ENCODE assay signal across 1 cellular context in genomic region chr14:30623412-30624131, GRCh38.
TF ChIP-seq lines count a peak whose summit lies in the region.

No MANE protein-coding gene starts in this region.

TF ChIP-seq in HepG2, 621 proteins besides CTCF, POLR2A, EP300 and RAD21 (continued from another document and continues in another):
- TF ChIP-seq, protein P1, sequence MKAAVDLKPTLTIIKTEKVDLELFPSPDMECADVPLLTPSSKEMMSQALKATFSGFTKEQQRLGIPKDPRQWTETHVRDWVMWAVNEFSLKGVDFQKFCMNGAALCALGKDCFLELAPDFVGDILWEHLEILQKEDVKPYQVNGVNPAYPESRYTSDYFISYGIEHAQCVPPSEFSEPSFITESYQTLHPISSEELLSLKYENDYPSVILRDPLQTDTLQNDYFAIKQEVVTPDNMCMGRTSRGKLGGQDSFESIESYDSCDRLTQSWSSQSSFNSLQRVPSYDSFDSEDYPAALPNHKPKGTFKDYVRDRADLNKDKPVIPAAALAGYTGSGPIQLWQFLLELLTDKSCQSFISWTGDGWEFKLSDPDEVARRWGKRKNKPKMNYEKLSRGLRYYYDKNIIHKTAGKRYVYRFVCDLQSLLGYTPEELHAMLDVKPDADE (CRISPR knock-in tag; IDR thresholded peaks at IDR 0.05), result 0 out of 2 replicates have a peak, but pooled peaks have one; percentile 54
- TF ChIP-seq ZNF510 (CRISPR knock-in tag; IDR thresholded peaks at IDR 0.05; ENCODE audit: low read depth) (no peak), SIN3B (IDR thresholded peaks at IDR 0.05; ENCODE audit: low read length) (no peak), GABPA (IDR thresholded peaks at IDR 0.05; ENCODE audit: low read depth, low read length) (no peak), GABPA (CRISPR knock-in tag; IDR thresholded peaks at IDR 0.05; ENCODE audit: low read depth) (0 out of 2 replicates have a peak, but pooled peaks have one; percentile 19), ZBTB40 (IDR thresholded peaks at IDR 0.05) (0 out of 2 replicates have a peak, but pooled peaks have one; percentile 30), ZBTB40 (CRISPR knock-in tag; IDR thresholded peaks at IDR 0.05) (no peak), KAT7 (CRISPR knock-in tag; IDR thresholded peaks at IDR 0.05; ENCODE audit: borderline replicate concordance) (no peak), ZEB1 (IDR thresholded peaks at IDR 0.05; ENCODE audit: insufficient replicate concordance, low read depth) (no peak), U2AF2 (IDR thresholded peaks at IDR 0.05; ENCODE audit: low read depth, low read length) (no peak), HOXA3 (CRISPR knock-in tag; IDR thresholded peaks at IDR 0.05) (no peak), ELF3 (CRISPR knock-in tag; IDR thresholded peaks at IDR 0.05) (peak; percentile 36; the same call in 1 of the 2 replicates), HNF4G (IDR thresholded peaks at IDR 0.05; ENCODE audit: borderline replicate concordance, low read depth, low read length) (no peak), HNF4G (CRISPR knock-in tag; IDR thresholded peaks at IDR 0.05; ENCODE audit: borderline replicate concordance, low read depth) (no peak), RFXANK (CRISPR knock-in tag; IDR thresholded peaks at IDR 0.05) (0 out of 2 replicates have a peak, but pooled peaks have one; percentile 33), GATAD1 (CRISPR knock-in tag; IDR thresholded peaks at IDR 0.05) (no peak), CEBPB (IDR thresholded peaks at IDR 0.05; ENCODE audit: borderline replicate concordance, low read depth, low read length) (no peak), ZNF44 (CRISPR knock-in tag; IDR thresholded peaks at IDR 0.05) (no peak), TOPORS (CRISPR knock-in tag; IDR thresholded peaks at IDR 0.05) (peak; percentile 37; the same call in 1 of the 2 replicates), ZFP90 (CRISPR knock-in tag; IDR thresholded peaks at IDR 0.05; ENCODE audit: borderline replicate concordance) (no peak), ZBTB14 (CRISPR knock-in tag; IDR thresholded peaks at IDR 0.05) (no peak), SOX13 (IDR thresholded peaks at IDR 0.05) (no peak), SOX13 (CRISPR knock-in tag; conservative IDR thresholded peaks at IDR 0.05 in 1 of 2, IDR thresholded peaks at IDR 0.05 in 1 of 2) (0 out of 4 replicates have a peak, but pooled peaks of 1 of the 2 experiments have one; percentile 60), NFKBIZ (CRISPR knock-in tag; IDR thresholded peaks at IDR 0.05) (no peak), KLF12 (CRISPR knock-in tag; IDR thresholded peaks at IDR 0.05; ENCODE audit: borderline replicate concordance) (peak; percentile 38; the same call in 1 of the 2 replicates), MBD4 (IDR thresholded peaks at IDR 0.05; ENCODE audit: borderline replicate concordance, low read length) (0 out of 2 replicates have a peak, but pooled peaks have one; percentile 38), DZIP1 (CRISPR knock-in tag; IDR thresholded peaks at IDR 0.05) (no peak), ZNF296 (CRISPR knock-in tag; conservative IDR thresholded peaks at IDR 0.05) (no peak), KAT2B (IDR thresholded peaks at IDR 0.05; ENCODE audit: borderline replicate concordance, low read depth, low read length) (peak; percentile 43; the same call in 1 of the 2 replicates), ARID2 (CRISPR knock-in tag; IDR thresholded peaks at IDR 0.05; ENCODE audit: borderline replicate concordance) (peak; percentile 92), DNMT3B (CRISPR knock-in tag; conservative IDR thresholded peaks at IDR 0.05) (no peak), GLI4 (CRISPR knock-in tag; IDR thresholded peaks at IDR 0.05; ENCODE audit: borderline replicate concordance) (no peak), NAIF1 (CRISPR knock-in tag; IDR thresholded peaks at IDR 0.05; ENCODE audit: borderline replicate concordance) (peak; percentile 60; the same call in 1 of the 2 replicates), E2F2 (CRISPR knock-in tag; IDR thresholded peaks at IDR 0.05; ENCODE audit: borderline replicate concordance) (no peak), ZNF225 (CRISPR knock-in tag; IDR thresholded peaks at IDR 0.05) (no peak), FOXK2 (IDR thresholded peaks at IDR 0.05) (no peak), ZNF556 (CRISPR knock-in tag; IDR thresholded peaks at IDR 0.05; ENCODE audit: borderline replicate concordance) (no peak), HOXD1 (CRISPR knock-in tag; IDR thresholded peaks at IDR 0.05) (no peak), ZNF629 (CRISPR knock-in tag; conservative IDR thresholded peaks at IDR 0.05) (peak; percentile 31; the same call in 1 of the 2 replicates), SMYD3 (CRISPR knock-in tag; IDR thresholded peaks at IDR 0.05) (peak; percentile 40; the same call in 1 of the 2 replicates), ZNF382 (CRISPR knock-in tag; IDR thresholded peaks at IDR 0.05; ENCODE audit: borderline replicate concordance) (0 out of 2 replicates have a peak, but pooled peaks have one; percentile 54), FOXP1 (IDR thresholded peaks at IDR 0.05) (no peak), FOXP1 (CRISPR knock-in tag; IDR thresholded peaks at IDR 0.05) (no peak), HIVEP1 (CRISPR knock-in tag; IDR thresholded peaks at IDR 0.05) (no peak)
- TF ChIP-seq, protein P2, sequence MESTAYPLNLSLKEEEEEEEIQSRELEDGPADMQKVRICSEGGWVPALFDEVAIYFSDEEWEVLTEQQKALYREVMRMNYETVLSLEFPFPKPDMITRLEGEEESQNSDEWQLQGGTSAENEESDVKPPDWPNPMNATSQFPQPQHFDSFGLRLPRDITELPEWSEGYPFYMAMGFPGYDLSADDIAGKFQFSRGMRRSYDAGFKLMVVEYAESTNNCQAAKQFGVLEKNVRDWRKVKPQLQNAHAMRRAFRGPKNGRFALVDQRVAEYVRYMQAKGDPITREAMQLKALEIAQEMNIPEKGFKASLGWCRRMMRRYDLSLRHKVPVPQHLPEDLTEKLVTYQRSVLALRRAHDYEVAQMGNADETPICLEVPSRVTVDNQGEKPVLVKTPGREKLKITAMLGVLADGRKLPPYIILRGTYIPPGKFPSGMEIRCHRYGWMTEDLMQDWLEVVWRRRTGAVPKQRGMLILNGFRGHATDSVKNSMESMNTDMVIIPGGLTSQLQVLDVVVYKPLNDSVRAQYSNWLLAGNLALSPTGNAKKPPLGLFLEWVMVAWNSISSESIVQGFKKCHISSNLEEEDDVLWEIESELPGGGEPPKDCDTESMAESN (CRISPR knock-in tag; conservative IDR thresholded peaks at IDR 0.05), result no peak
- TF ChIP-seq, protein P3, sequence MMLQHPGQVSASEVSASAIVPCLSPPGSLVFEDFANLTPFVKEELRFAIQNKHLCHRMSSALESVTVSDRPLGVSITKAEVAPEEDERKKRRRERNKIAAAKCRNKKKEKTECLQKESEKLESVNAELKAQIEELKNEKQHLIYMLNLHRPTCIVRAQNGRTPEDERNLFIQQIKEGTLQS (CRISPR knock-in tag; IDR thresholded peaks at IDR 0.05), result no peak
- TF ChIP-seq, protein P4, sequence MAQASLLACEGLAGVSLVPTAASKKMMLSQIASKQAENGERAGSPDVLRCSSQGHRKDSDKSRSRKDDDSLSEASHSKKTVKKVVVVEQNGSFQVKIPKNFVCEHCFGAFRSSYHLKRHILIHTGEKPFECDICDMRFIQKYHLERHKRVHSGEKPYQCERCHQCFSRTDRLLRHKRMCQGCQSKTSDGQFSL (CRISPR knock-in tag; IDR thresholded peaks at IDR 0.05), result no peak
- TF ChIP-seq, protein P5, sequence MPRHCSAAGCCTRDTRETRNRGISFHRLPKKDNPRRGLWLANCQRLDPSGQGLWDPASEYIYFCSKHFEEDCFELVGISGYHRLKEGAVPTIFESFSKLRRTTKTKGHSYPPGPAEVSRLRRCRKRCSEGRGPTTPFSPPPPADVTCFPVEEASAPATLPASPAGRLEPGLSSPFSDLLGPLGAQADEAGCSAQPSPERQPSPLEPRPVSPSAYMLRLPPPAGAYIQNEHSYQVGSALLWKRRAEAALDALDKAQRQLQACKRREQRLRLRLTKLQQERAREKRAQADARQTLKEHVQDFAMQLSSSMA (CRISPR knock-in tag; IDR thresholded peaks at IDR 0.05), result no peak
